ENCODE assay signal across 9 cellular contexts in genomic region chr4:83212041-83212851, GRCh38.
A peak's percentile ranks its signal among the peaks of the same experiment; 100 is the strongest.
DNase-seq lines count a peak whose midpoint lies in the region; ATAC-seq and TF ChIP-seq lines count a peak whose summit lies in the region.
"Had no signal": no experiment of that assay in that cellular context is flagged by ENCODE, and none has a peak within 500 bp of the region (broad histone marks: within the 10 kb centered on the region; RNA-seq: fewer than 3 reads in every experiment).

No MANE protein-coding gene starts in this region.

- peak; percentile 79 for ATAC-seq in GM21381 (IDR thresholded peaks at IDR 0.05; ENCODE audit: unreplicated experiment)
- ATAC-seq in natural killer cell treated with Interleukin-12 subunit alpha and Interleukin-12 subunit beta and Interleukin-15 and Interleukin-18, amount 100 ng/mL, for 72 hours = peak; percentile 78 to 82

- no peaks in the 10 kb centered on the region for H3K36me3 Mint-ChIP-seq in Calu3 (ENCODE audit: insufficient read depth, unreplicated experiment)
- H3K36me3 Mint-ChIP-seq in natural killer cell treated with Interleukin-12 subunit alpha and Interleukin-12 subunit beta and Interleukin-15 and Interleukin-18, amount 100 ng/mL, for 72 hours = peaks cover 9% of the 10 kb centered on the region
- H3K36me3 Mint-ChIP-seq: brain had no signal

- H3K27ac Mint-ChIP-seq in Calu3 (ENCODE audit: unreplicated experiment) = no peak overlapping the region
- H3K27ac Mint-ChIP-seq in natural killer cell treated with Interleukin-12 subunit alpha and Interleukin-12 subunit beta and Interleukin-15 and Interleukin-18, amount 100 ng/mL, for 72 hours = peak overlapping the region; percentile 31 to 52
- H3K27ac Mint-ChIP-seq: brain had no signal

- H3K4me1 Mint-ChIP-seq in Calu3 (ENCODE audit: low read depth, unreplicated experiment) = peaks cover 24% of the 10 kb centered on the region
- H3K4me1 Mint-ChIP-seq in natural killer cell treated with Interleukin-12 subunit alpha and Interleukin-12 subunit beta and Interleukin-15 and Interleukin-18, amount 100 ng/mL, for 72 hours (ENCODE audit: low read depth in 2 of 2) = peaks cover 66 to 69% of the 10 kb centered on the region in 2 donors
- H3K4me1 Mint-ChIP-seq: brain had no signal

- no peak for TF ChIP-seq CTCF in Calu3 (IDR thresholded peaks at IDR 0.05; ENCODE audit: unreplicated experiment)

- intact Hi-C loops in Calu3 (cut with micrococcal nuclease; ENCODE audit: unreplicated experiment) = no loop called here

- no TSS peak for BruUV-seq in Calu3 (replicated peaks; lab: Mats Ljungman, UMichigan)

- DNase-seq in Calu3 = peak; percentile 20
- peak; percentile 57 for DNase-seq in HPDE6-E6E7 (ENCODE audit: extremely low spot score)
- DNase-seq in activated T-cell treated with anti-CD3 and anti-CD28 coated beads for 1 hour (ENCODE audit: low read depth) = peak; percentile 11
- DNase-seq in natural killer cell treated with Interleukin-12 subunit alpha and Interleukin-12 subunit beta and Interleukin-15 and Interleukin-18, amount 100 ng/mL, for 72 hours (ENCODE audit: low spot score) = no peak
- DNase-seq in anterior cingulate cortex (lab: John Stamatoyannopoulos, UW) = no peak
- DNase-seq in Ammon's horn (ENCODE audit: low spot score) = no peak
- no peak for DNase-seq in dermis blood vessel endothelial cell

- H3K27me3 Mint-ChIP-seq in Calu3 (ENCODE audit: unreplicated experiment) = no peaks in the 10 kb centered on the region
- H3K27me3 Mint-ChIP-seq in natural killer cell treated with Interleukin-12 subunit alpha and Interleukin-12 subunit beta and Interleukin-15 and Interleukin-18, amount 100 ng/mL, for 72 hours = no peaks in the 10 kb centered on the region
- H3K27me3 Mint-ChIP-seq: brain had no signal

- H3K4me3 Mint-ChIP-seq in Calu3 (ENCODE audit: low read depth, unreplicated experiment) = no peak overlapping the region
- H3K4me3 Mint-ChIP-seq in natural killer cell treated with Interleukin-12 subunit alpha and Interleukin-12 subunit beta and Interleukin-15 and Interleukin-18, amount 100 ng/mL, for 72 hours = peak overlapping the region; percentile 53
- H3K4me3 Mint-ChIP-seq: brain had no signal

- H3K9me3 Mint-ChIP-seq in Calu3 (ENCODE audit: low read depth, unreplicated experiment) = peaks cover 8% of the 10 kb centered on the region
- H3K9me3 Mint-ChIP-seq in natural killer cell treated with Interleukin-12 subunit alpha and Interleukin-12 subunit beta and Interleukin-15 and Interleukin-18, amount 100 ng/mL, for 72 hours = no peaks in the 10 kb centered on the region

- CTCF ChIA-PET in Calu3 (lab: Charles Lee) = interaction anchor here (0.6 kb wide), 1 partner anchor 108 kb away, joined by 3 read pairs; no protein-coding TSS in a partner anchor

Comparison
In these comparisons a context has a peak if more than half of its experiments do, and no peak if none do; other contexts are left out.
1. DNase-seq: peak in Calu3 (single experiment), HPDE6-E6E7 (single experiment) and activated T-cell treated with anti-CD3 and anti-CD28 coated beads for 1 hour (single experiment); none in natural killer cell treated with Interleukin-12 subunit alpha and Interleukin-12 subunit beta and Interleukin-15 and Interleukin-18, amount 100 ng/mL, for 72 hours (single experiment), anterior cingulate cortex (0 of 58), Ammon's horn (single experiment) and dermis blood vessel endothelial cell (single experiment).